In genomic region chr9:91191443-91192378, GRCh38 we compare ENCODE assay signal across 9 cellular contexts.
DNase-seq lines count a peak whose midpoint lies in the region; ATAC-seq and TF ChIP-seq lines count a peak whose summit lies in the region.
"Had no signal": no experiment of that assay in that cellular context is flagged by ENCODE, and none has a peak within 500 bp of the region (broad histone marks: within the 10 kb centered on the region; RNA-seq: fewer than 3 reads in every experiment).

No MANE protein-coding gene starts in this region.

- H3K27me3 ChIP-seq in GM06990 (replicated peaks; ENCODE audit: control insufficient read depth, insufficient read depth, low read length) (no peaks in the 10 kb centered on the region; the same call in 1 of the 2 replicates), neuronal stem cell (ENCODE audit: control insufficient read depth in 3 of 3, insufficient read depth in 3 of 3, low read depth in 1 of 3, low read length in 3 of 3) (peaks cover 0 to 5% (median 0%) of the 10 kb centered on the region in 3 experiments), foreskin keratinocyte (peaks cover 3% of the 10 kb centered on the region)

- peaks cover 18% of the 10 kb centered on the region for H3K9me3 Mint-ChIP-seq in activated naive CD8-positive, alpha-beta T cell treated with anti-CD3 and anti-CD28 coated beads for 36 hours

- no peak overlapping the region for H2BK15ac ChIP-seq in neuronal stem cell (ENCODE audit: low read length)

- H2AFZ ChIP-seq in neuronal stem cell (ENCODE audit: low read length) = no peak overlapping the region

- H3K27ac ChIP-seq in neuronal stem cell (replicated peaks; ENCODE audit: low read length) (no peak overlapping the region), foreskin keratinocyte (no peak overlapping the region)

- H3K4me2 ChIP-seq in neuronal stem cell (ENCODE audit: insufficient read depth, low read length, poor library complexity, severe bottlenecking) = no peak overlapping the region

- H3K36me3 Mint-ChIP-seq in activated naive CD8-positive, alpha-beta T cell treated with anti-CD3 and anti-CD28 coated beads for 36 hours = peaks cover 14% of the 10 kb centered on the region

- H3K4ac ChIP-seq in neuronal stem cell (ENCODE audit: low read length) = no peak overlapping the region

- no peak overlapping the region for H3K14ac ChIP-seq in neuronal stem cell (ENCODE audit: low read length)

- peaks cover 2 to 9% of the 10 kb centered on the region in 2 donors for H3K4me1 ChIP-seq in neuronal stem cell (ENCODE audit: control insufficient read depth in 2 of 2, insufficient read depth in 1 of 2, low read depth in 1 of 2, low read length in 2 of 2)
- peaks cover 17% of the 10 kb centered on the region for H3K4me1 ChIP-seq in foreskin keratinocyte

- H3K4me3 Mint-ChIP-seq in activated naive CD8-positive, alpha-beta T cell treated with anti-CD3 and anti-CD28 coated beads for 36 hours = peak overlapping the region; percentile 30

- ATAC-seq in HG02678 (IDR thresholded peaks at IDR 0.05; ENCODE audit: unreplicated experiment) (peak; percentile 68), foreskin keratinocyte (no peak), HG03521 (IDR thresholded peaks at IDR 0.05; ENCODE audit: unreplicated experiment) (no peak)

- no peak overlapping the region for H2BK12ac ChIP-seq in neuronal stem cell (ENCODE audit: low read length)

- H3K27ac Mint-ChIP-seq in activated naive CD8-positive, alpha-beta T cell treated with anti-CD3 and anti-CD28 coated beads for 36 hours = peak overlapping the region; percentile 84

- peak overlapping the region; percentile 39 for H2AK5ac ChIP-seq in neuronal stem cell (ENCODE audit: low read depth, low read length)

- H3K36me3 ChIP-seq in GM06990 (ENCODE audit: control insufficient read depth, insufficient read depth, low read length) (no peaks in the 10 kb centered on the region), neuronal stem cell (replicated peaks in 1 of 2; ENCODE audit: control insufficient read depth in 2 of 2, insufficient read depth in 2 of 2, low read length in 2 of 2) (no peaks in the 10 kb centered on the region)

- H4K91ac ChIP-seq in neuronal stem cell (ENCODE audit: low read depth, low read length, poor library complexity) = no peak overlapping the region

- no peak overlapping the region for H3K23ac ChIP-seq in neuronal stem cell (ENCODE audit: low read depth, low read length, poor library complexity)

- H3K4me3 ChIP-seq in GM06990 (replicated peaks; ENCODE audit: low read depth, low read length) (no peak overlapping the region), neuronal stem cell (ENCODE audit: low read length in 2 of 2) (no peak overlapping the region)

- peaks cover 48% of the 10 kb centered on the region for H3K4me1 Mint-ChIP-seq in activated naive CD8-positive, alpha-beta T cell treated with anti-CD3 and anti-CD28 coated beads for 36 hours

- no peak overlapping the region for H4K8ac ChIP-seq in neuronal stem cell (ENCODE audit: low read depth, low read length)

- H2BK5ac ChIP-seq in neuronal stem cell (ENCODE audit: low read length) = no peak overlapping the region

- H3K79me1 ChIP-seq in neuronal stem cell (ENCODE audit: low read depth, low read length) = no peaks in the 10 kb centered on the region

- no peaks in the 10 kb centered on the region for H3K9me3 ChIP-seq in neuronal stem cell (replicated peaks in 1 of 2; ENCODE audit: control insufficient read depth in 2 of 2, insufficient read depth in 1 of 2, low read depth in 1 of 2, low read length in 2 of 2)

- TF ChIP-seq CTCF in GM06990 (IDR thresholded peaks at IDR 0.05; ENCODE audit: insufficient read depth, low read length, poor library complexity, severe bottlenecking) = no peak
- no peak for TF ChIP-seq CTCF in foreskin keratinocyte (conservative IDR thresholded peaks at IDR 0.05)

- WGBS in neuronal stem cell (ENCODE audit: extremely low coverage in 2 of 2, insufficient read length in 2 of 2, insufficient replicate concordance in 1 of 2), 2 donors = no CpG with 5 or more reads among the region's 18 CpGs

- peak overlapping the region; percentile 21 for H3K18ac ChIP-seq in neuronal stem cell (ENCODE audit: low read length)

- peaks cover 5% of the 10 kb centered on the region for H3K27me3 Mint-ChIP-seq in activated naive CD8-positive, alpha-beta T cell treated with anti-CD3 and anti-CD28 coated beads for 36 hours

- no peak overlapping the region for H2BK120ac ChIP-seq in neuronal stem cell (ENCODE audit: low read depth, low read length)

- peak; percentile 41 for DNase-seq in GM06990 (ENCODE audit: extremely low read depth, insufficient read length)
- DNase-seq in activated naive CD8-positive, alpha-beta T cell treated with anti-CD3 and anti-CD28 coated beads for 36 hours = no peak
- DNase-seq in neuronal stem cell (ENCODE audit: low spot score) = no peak
- no peak for DNase-seq in GF-D8 (lab: John Stamatoyannopoulos, UW)
- no peak for DNase-seq in HPDE6-E6E7 (ENCODE audit: extremely low spot score)
- DNase-seq in foreskin keratinocyte = no peak
- DNase-seq: effector CD4-positive, alpha-beta T cell had no signal

- no peak overlapping the region for H3K9ac ChIP-seq in neuronal stem cell (ENCODE audit: low read depth, low read length, poor library complexity)
